Comparison of ENCODE assay signal across 12 cellular contexts in genomic region chr14:104424406-104425072, GRCh38.
A peak's percentile ranks its signal among the peaks of the same experiment; 100 is the strongest.
DNase-seq lines count a peak whose midpoint lies in the region; ATAC-seq and TF ChIP-seq lines count a peak whose summit lies in the region.
"Had no signal": no experiment of that assay in that cellular context is flagged by ENCODE, and none has a peak within 500 bp of the region (broad histone marks: within the 10 kb centered on the region; RNA-seq: fewer than 3 reads in every experiment).

No MANE protein-coding gene starts in this region.

- H3K4me2 ChIP-seq in osteoblast (ENCODE audit: insufficient read depth, low read length): no peak overlapping the region
- no peak overlapping the region for H3K4me2 ChIP-seq in mesendoderm (ENCODE audit: low read length)

- no peak overlapping the region for H2AK5ac ChIP-seq in mesendoderm (ENCODE audit: low read length)

- BruUV-seq in Calu3 (replicated peaks; lab: Mats Ljungman, UMichigan): no TSS peak

- no peak overlapping the region for H3K56ac ChIP-seq in mesendoderm (ENCODE audit: low read length)

- H4K5ac ChIP-seq in mesendoderm (ENCODE audit: low read length): no peak overlapping the region

- no peak for ATAC-seq in activated T-cell treated with anti-CD3 and anti-CD28 coated beads, Interleukin-2, amount 50 U/mL, for 72 hours (replicated peaks in 1 of 2)

- H2BK15ac ChIP-seq in mesendoderm (replicated peaks; ENCODE audit: low read depth): no peak overlapping the region

- no CpG with 5 or more reads among the region's 24 CpGs for WGBS in mesendoderm (ENCODE audit: extremely low coverage, insufficient coverage, low lambda C conversion rate)

- peak; percentile 100 for DNase-seq in DMS79 treated with DMSO at 0.1 percent for 48 hours (lab: John Stamatoyannopoulos, UW)
- peak; percentile 43 for DNase-seq in NCI-H2029 treated with DMSO at 0.1 percent for 48 hours (lab: John Stamatoyannopoulos, UW)
- DNase-seq in chondrocyte (ENCODE audit: low spot score): peak; percentile 72
- peak; percentile 66 for DNase-seq in osteoblast (ENCODE audit: insufficient read length, low spot score, missing footprints)
- no peak for DNase-seq in mesendoderm
- no peak for DNase-seq in Calu3
- no peak for DNase-seq in activated T-cell treated with anti-CD3 and anti-CD28 coated beads, Interleukin-2, amount 50 U/mL, for 72 hours
- DNase-seq in glutamatergic neuron: no peak
- DNase-seq: naive B cell, NCI-H226 had no signal

- no peak overlapping the region for H3K4ac ChIP-seq in mesendoderm (ENCODE audit: low read depth, low read length)

- H3K27me3 Mint-ChIP-seq in chondrocyte (ENCODE audit: low read depth) (peaks cover 22% of the 10 kb centered on the region), Calu3 (ENCODE audit: unreplicated experiment) (peaks cover 72% of the 10 kb centered on the region), glutamatergic neuron (ENCODE audit: unreplicated experiment) (peaks cover 16% of the 10 kb centered on the region)
- no peaks in the 10 kb centered on the region for H3K27me3 Mint-ChIP-seq in activated T-cell treated with anti-CD3 and anti-CD28 coated beads, Interleukin-2, amount 50 U/mL, for 72 hours (ENCODE audit: low read depth)

- TF ChIP-seq CTCF in chondrocyte (IDR thresholded peaks at IDR 0.05) (no peak), osteoblast (IDR thresholded peaks at IDR 0.05; ENCODE audit: extremely low read depth, low read depth, low read length) (no peak), Calu3 (IDR thresholded peaks at IDR 0.05; ENCODE audit: unreplicated experiment) (no peak), glutamatergic neuron (IDR thresholded peaks at IDR 0.05; ENCODE audit: partially characterized antibody, unreplicated experiment) (no peak)

- H4K8ac ChIP-seq in mesendoderm (ENCODE audit: low read depth, low read length): no peak overlapping the region

- no peaks in the 10 kb centered on the region for H3K4me1 Mint-ChIP-seq in chondrocyte (ENCODE audit: low read depth)
- no peaks in the 10 kb centered on the region for H3K4me1 Mint-ChIP-seq in Calu3 (ENCODE audit: low read depth, unreplicated experiment)
- no peaks in the 10 kb centered on the region for H3K4me1 Mint-ChIP-seq in activated T-cell treated with anti-CD3 and anti-CD28 coated beads, Interleukin-2, amount 50 U/mL, for 72 hours (ENCODE audit: low read depth)
- peaks cover 18% of the 10 kb centered on the region for H3K4me1 Mint-ChIP-seq in glutamatergic neuron (ENCODE audit: low read depth, unreplicated experiment)
- H3K4me1 Mint-ChIP-seq: naive B cell had no signal

- H3K27ac ChIP-seq in osteoblast (ENCODE audit: low read depth, low read length): no peak overlapping the region
- H3K27ac ChIP-seq in mesendoderm (ENCODE audit: low read depth, low read length): no peak overlapping the region

- H2AFZ ChIP-seq in osteoblast (ENCODE audit: low read length): no peak overlapping the region

- H3K4me3 ChIP-seq in osteoblast (ENCODE audit: insufficient read depth, low read length) (no peak overlapping the region), mesendoderm (ENCODE audit: low read length) (no peak overlapping the region)

- H3K23ac ChIP-seq in mesendoderm (ENCODE audit: low read length): no peak overlapping the region

- no peaks in the 10 kb centered on the region for H3K9me3 Mint-ChIP-seq in chondrocyte (ENCODE audit: low read depth)
- no peaks in the 10 kb centered on the region for H3K9me3 Mint-ChIP-seq in Calu3 (ENCODE audit: low read depth, unreplicated experiment)
- no peaks in the 10 kb centered on the region for H3K9me3 Mint-ChIP-seq in activated T-cell treated with anti-CD3 and anti-CD28 coated beads, Interleukin-2, amount 50 U/mL, for 72 hours
- H3K9me3 Mint-ChIP-seq in glutamatergic neuron (ENCODE audit: unreplicated experiment): peaks cover 4% of the 10 kb centered on the region
- H3K9me3 Mint-ChIP-seq: activated T-helper 2 cell treated with anti-CD3 and anti-CD28 coated beads, Interferon-gamma antibody, Interleukin-2, Interleukin-4, amounts not matched to agents 10 μg/mL and 5 μg/mL and 100 μg/mL, durations not matched to agents 14 hours and 24 hours and 36 hours; naive B cell; T-helper 1 cell treated with Interleukin-12 subunit alpha and Interleukin-12 subunit beta and Interleukin-4 antibody, amounts not matched to agents 30 μg/mL and 1 μg/mL, for 36 hours had no signal

- H3K79me2 ChIP-seq in osteoblast (ENCODE audit: insufficient read depth, low read length) (no peaks in the 10 kb centered on the region), mesendoderm (ENCODE audit: control insufficient read depth, insufficient read depth, low read length) (no peaks in the 10 kb centered on the region)

- intact Hi-C loops in Calu3 (cut with micrococcal nuclease; ENCODE audit: unreplicated experiment): no loop called here

- H2BK5ac ChIP-seq in mesendoderm (ENCODE audit: low read length): no peak overlapping the region

- no peaks in the 10 kb centered on the region for H3K79me1 ChIP-seq in mesendoderm (ENCODE audit: low read length)

- H3K36me3 ChIP-seq in osteoblast (ENCODE audit: insufficient read depth, low read length) (no peaks in the 10 kb centered on the region), mesendoderm (ENCODE audit: control insufficient read depth, insufficient read depth, low read length) (no peaks in the 10 kb centered on the region)

- no peaks in the 10 kb centered on the region for H4K20me1 ChIP-seq in osteoblast (ENCODE audit: insufficient read depth, low read length)

- H3K27ac Mint-ChIP-seq in chondrocyte (ENCODE audit: unreplicated experiment): no peak overlapping the region
- H3K27ac Mint-ChIP-seq in Calu3 (ENCODE audit: unreplicated experiment): no peak overlapping the region
- H3K27ac Mint-ChIP-seq in activated T-cell treated with anti-CD3 and anti-CD28 coated beads, Interleukin-2, amount 50 U/mL, for 72 hours: no peak overlapping the region
- H3K27ac Mint-ChIP-seq in glutamatergic neuron (ENCODE audit: unreplicated experiment): no peak overlapping the region
- H3K27ac Mint-ChIP-seq: activated T-helper 2 cell treated with anti-CD3 and anti-CD28 coated beads, Interferon-gamma antibody, Interleukin-2, Interleukin-4, amounts not matched to agents 10 μg/mL and 5 μg/mL and 100 μg/mL, durations not matched to agents 14 hours and 24 hours and 36 hours; naive B cell; T-helper 1 cell treated with Interleukin-12 subunit alpha and Interleukin-12 subunit beta and Interleukin-4 antibody, amounts not matched to agents 30 μg/mL and 1 μg/mL, for 36 hours had no signal

- no peaks in the 10 kb centered on the region for H3K9me3 ChIP-seq in osteoblast (ENCODE audit: low read depth, low read length)

- H3K9ac ChIP-seq in mesendoderm (ENCODE audit: low read length): no peak overlapping the region

- no peak overlapping the region for H2BK120ac ChIP-seq in mesendoderm (ENCODE audit: low read depth, low read length)

- CTCF ChIA-PET in Calu3 (lab: Charles Lee): no interaction called here

- H3K4me1 ChIP-seq in osteoblast (ENCODE audit: insufficient read depth, low read length): no peaks in the 10 kb centered on the region
- H3K4me1 ChIP-seq in mesendoderm (ENCODE audit: control insufficient read depth, low read depth, low read length): no peaks in the 10 kb centered on the region

- H3K18ac ChIP-seq in mesendoderm (ENCODE audit: low read length): no peak overlapping the region

- H3K4me3 Mint-ChIP-seq in chondrocyte (ENCODE audit: unreplicated experiment) (no peak overlapping the region), Calu3 (ENCODE audit: low read depth, unreplicated experiment) (no peak overlapping the region), glutamatergic neuron (ENCODE audit: unreplicated experiment) (no peak overlapping the region)
- no peak overlapping the region for H3K4me3 Mint-ChIP-seq in activated T-cell treated with anti-CD3 and anti-CD28 coated beads, Interleukin-2, amount 50 U/mL, for 72 hours
- H3K4me3 Mint-ChIP-seq: T-helper 1 cell treated with Interleukin-12 subunit alpha and Interleukin-12 subunit beta and Interleukin-4 antibody, amounts not matched to agents 30 μg/mL and 1 μg/mL, for 36 hours had no signal

- H3K27me3 ChIP-seq in osteoblast (ENCODE audit: insufficient read depth, low read length) (no peaks in the 10 kb centered on the region), mesendoderm (ENCODE audit: insufficient read depth, low read length, poor library complexity) (no peaks in the 10 kb centered on the region)

- H3K36me3 Mint-ChIP-seq in chondrocyte (ENCODE audit: low read depth): no peaks in the 10 kb centered on the region
- no peaks in the 10 kb centered on the region for H3K36me3 Mint-ChIP-seq in Calu3 (ENCODE audit: insufficient read depth, unreplicated experiment)
- no peaks in the 10 kb centered on the region for H3K36me3 Mint-ChIP-seq in activated T-cell treated with anti-CD3 and anti-CD28 coated beads, Interleukin-2, amount 50 U/mL, for 72 hours (ENCODE audit: insufficient read depth in 2 of 2)
- no peaks in the 10 kb centered on the region for H3K36me3 Mint-ChIP-seq in glutamatergic neuron (ENCODE audit: unreplicated experiment)
- H3K36me3 Mint-ChIP-seq: naive B cell had no signal

Comparison
In these comparisons a context has a peak if more than half of its experiments do, and no peak if none do; other contexts are left out.
1. DNase-seq: peak in DMS79 treated with DMSO at 0.1 percent for 48 hours (single experiment), NCI-H2029 treated with DMSO at 0.1 percent for 48 hours (single experiment), chondrocyte (single experiment) and osteoblast (single experiment); none in mesendoderm (single experiment), Calu3 (single experiment), activated T-cell treated with anti-CD3 and anti-CD28 coated beads, Interleukin-2, amount 50 U/mL, for 72 hours (0 of 2) and glutamatergic neuron (single experiment).